ENCODE assay signal across 18 cellular contexts in genomic region chr3:179513867-179514266, GRCh38.
"Had no signal": no experiment of that assay in that cellular context is flagged by ENCODE, and none has a peak within 500 bp of the region (broad histone marks: within the 10 kb centered on the region; RNA-seq: fewer than 3 reads in every experiment).

No MANE protein-coding gene starts in this region.

- ATAC-seq: naive thymus-derived CD4-positive, alpha-beta T cell; psoas muscle; right cardiac atrium had no signal

- H3K4me3 ChIP-seq: adrenal gland, colonic mucosa, ovary, psoas muscle, skin epidermis, tibial nerve had no signal

- DNase-seq: activated CD4-positive, alpha-beta T cell treated with anti-CD3 and anti-CD28 coated beads for 1 hour; activated CD8-positive, alpha-beta memory T cell treated with anti-CD3 and anti-CD28 coated beads for 24 hours; activated CD8-positive, alpha-beta memory T cell treated with anti-CD3 and anti-CD28 coated beads, Interleukin-2, amount 50 U/mL, for 48 hours; activated effector memory CD4-positive, alpha-beta T cell treated with Interleukin-2 at 50 U/mL for 16 hours; activated T-cell treated with anti-CD3 and anti-CD28 coated beads, Interleukin-2, amount 50 U/mL, for 48 hours; adrenal gland; caudate nucleus; colonic mucosa; left cardiac atrium; mesendoderm; naive thymus-derived CD4-positive, alpha-beta T cell; ovary; psoas muscle; right cardiac atrium; T-helper 2 cell; WERI-Rb-1 had no signal
